In the genomic region with DNA sequence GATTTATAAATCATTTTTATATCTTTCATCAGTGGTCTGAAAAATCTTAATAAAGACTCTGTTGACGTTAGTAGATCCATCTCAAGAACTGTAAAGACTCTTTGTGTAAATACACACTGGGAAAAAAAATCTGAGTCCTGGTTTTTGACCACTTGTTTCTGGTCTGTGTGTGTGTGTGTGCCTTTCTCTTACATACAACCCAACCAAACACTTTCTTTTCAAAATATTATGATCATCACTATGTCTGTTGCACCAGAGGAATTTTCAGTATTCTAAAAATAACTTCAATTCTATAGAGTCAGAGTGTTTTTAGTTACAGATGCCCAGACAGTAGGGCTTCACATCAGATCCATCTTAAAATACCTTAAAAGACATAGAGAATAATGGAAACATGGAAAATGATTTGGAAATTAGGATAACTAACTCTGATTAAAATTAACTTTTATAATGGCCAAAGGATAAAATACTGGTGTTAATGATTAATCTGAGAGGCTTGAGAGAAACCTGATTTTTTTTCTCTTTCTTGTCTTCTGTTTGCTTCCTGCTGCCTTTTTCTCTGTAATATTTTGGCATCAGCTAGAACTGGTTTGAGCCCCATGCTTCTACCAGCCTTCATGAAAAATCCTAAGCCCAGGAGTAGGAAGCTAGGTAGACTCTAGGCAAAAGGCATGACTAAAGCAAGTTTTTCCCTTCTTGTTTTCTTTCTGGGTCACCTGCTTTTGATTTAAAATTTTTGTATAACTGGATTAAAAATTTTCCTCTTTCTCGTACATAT, we compare ENCODE assay signal across 1 cellular context.
TF ChIP-seq lines count a peak whose summit lies in the region.

No MANE protein-coding gene starts in this region.

TF ChIP-seq in HepG2, 621 proteins besides CTCF, POLR2A, EP300 and RAD21 (continued from another document):
- TF ChIP-seq ZSCAN5A (CRISPR knock-in tag; IDR thresholded peaks at IDR 0.05; ENCODE audit: borderline replicate concordance) (no peak), GATAD2A (CRISPR knock-in tag; IDR thresholded peaks at IDR 0.05) (no peak), MBD4 (IDR thresholded peaks at IDR 0.05; ENCODE audit: borderline replicate concordance, low read length) (no peak), HOXA3 (CRISPR knock-in tag; IDR thresholded peaks at IDR 0.05) (no peak), ZNF713 (CRISPR knock-in tag; IDR thresholded peaks at IDR 0.05) (no peak)
- TF ChIP-seq, protein P1, sequence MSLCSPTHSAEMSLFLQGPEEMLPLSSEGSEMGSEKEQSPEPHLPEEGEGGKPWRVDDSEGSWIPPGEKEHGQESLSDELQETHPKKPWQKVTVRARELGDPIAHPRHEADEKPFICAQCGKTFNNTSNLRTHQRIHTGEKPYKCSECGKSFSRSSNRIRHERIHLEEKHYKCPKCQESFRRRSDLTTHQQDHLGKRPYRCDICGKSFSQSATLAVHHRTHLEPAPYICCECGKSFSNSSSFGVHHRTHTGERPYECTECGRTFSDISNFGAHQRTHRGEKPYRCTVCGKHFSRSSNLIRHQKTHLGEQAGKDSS (CRISPR knock-in tag; IDR thresholded peaks at IDR 0.05; ENCODE audit: borderline replicate concordance, low read depth) = no peak
